ENCODE assay signal across 1 cellular context in genomic region chr5:149615976-149616375, GRCh38.
TF ChIP-seq lines count a peak whose summit lies in the region.

No MANE protein-coding gene starts in this region.

TF ChIP-seq in K562, 482 proteins besides CTCF, POLR2A, EP300 and RAD21:
- TF ChIP-seq MCM3 (IDR thresholded peaks at IDR 0.05) (no peak), ZBTB34 (CRISPR knock-in tag; IDR thresholded peaks at IDR 0.05) (no peak)
